Comparison of ENCODE assay signal across 9 cellular contexts in the genomic region with DNA sequence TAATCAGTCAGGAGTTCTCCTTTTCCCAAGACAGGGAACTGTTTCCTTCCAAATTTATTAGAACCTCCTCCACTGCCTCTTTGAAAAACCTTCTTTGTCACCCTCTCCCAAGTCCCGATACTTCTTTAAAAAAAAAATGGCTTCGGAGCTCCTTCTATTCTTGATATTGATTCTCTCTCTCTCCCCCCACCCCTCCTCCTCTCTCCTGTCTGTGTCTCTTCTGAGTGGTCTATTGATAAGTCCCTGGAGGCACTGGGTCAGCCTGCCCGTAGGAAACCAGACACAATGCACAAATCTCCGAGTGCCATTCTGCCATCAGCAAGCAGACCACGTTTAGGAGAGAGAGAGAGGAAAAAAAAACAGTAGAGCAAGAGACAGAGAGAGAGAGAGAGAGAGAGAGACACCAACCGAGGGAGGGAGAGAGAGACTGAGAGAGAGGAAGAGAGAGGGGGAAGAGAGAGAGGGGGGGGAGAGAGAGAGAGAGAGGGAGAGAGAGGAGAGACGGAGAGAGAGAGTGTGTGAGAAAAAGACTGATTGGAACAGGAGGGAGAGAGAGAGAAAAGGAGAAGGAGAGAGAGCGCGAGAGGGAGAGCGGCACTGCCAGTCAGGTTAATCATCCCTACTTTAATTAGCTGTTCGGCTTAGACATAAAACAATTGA.
DNase-seq lines count a peak whose midpoint lies in the region; ATAC-seq, FAIRE-seq and TF ChIP-seq lines count a peak whose summit lies in the region.
"Had no signal": no experiment of that assay in that cellular context is flagged by ENCODE, and none has a peak within 500 bp of the region (broad histone marks: within the 10 kb centered on the region; RNA-seq: fewer than 3 reads in every experiment).

No MANE protein-coding gene starts in this region.

- no peaks in the 10 kb centered on the region for H3K79me2 ChIP-seq in PC-3 (ENCODE audit: low read length)
- H3K79me2 ChIP-seq in HepG2 (ENCODE audit: insufficient read depth, low read length): no peaks in the 10 kb centered on the region

- H3K36me3 ChIP-seq in PC-3 (ENCODE audit: low read depth, low read length): no peaks in the 10 kb centered on the region
- no peaks in the 10 kb centered on the region for H3K36me3 ChIP-seq in cardiac muscle cell
- no peaks in the 10 kb centered on the region for H3K36me3 ChIP-seq in HepG2 (replicated peaks in 1 of 2; ENCODE audit: control insufficient read depth in 1 of 2, insufficient read depth in 2 of 2, low read length in 2 of 2)

- DNase-seq in DMS 273 (lab: John Stamatoyannopoulos, UW; ENCODE audit: unreplicated experiment) (peak; percentile 52), DMS 273 treated with DMSO at 0.1 percent for 48 hours (lab: John Stamatoyannopoulos, UW) (no peak), PC-3 (no peak), cardiac muscle cell (ENCODE audit: low read depth in 1 of 2, low spot score in 1 of 2) (peak; percentile 34 to 61), retinal pigment epithelial cell (ENCODE audit: low read depth) (no peak), HepG2 (ENCODE audit: low spot score) (no peak), GDM1 (lab: John Stamatoyannopoulos, UW) (no peak)
- no peak for DNase-seq in activated naive CD4-positive, alpha-beta T cell treated with anti-CD3 and anti-CD28 coated beads for 36 hours

- CTCF ChIA-PET in PC-3 (lab: Charles Lee): no interaction called here
- CTCF ChIA-PET in HepG2 (lab: Yijun Ruan, JAX; ENCODE audit: low intra/inter-chr PET ratio, low total read pairs): no interaction called here
- CTCF ChIA-PET in activated naive CD4-positive, alpha-beta T cell treated with anti-CD3 and anti-CD28 coated beads for 36 hours (lab: Charles Lee): interaction anchor here (0.6 to 1.0 kb wide), 4 partner anchors 57 to 1234 kb away, joined by 3 to 4 read pairs (median 3); no protein-coding TSS in a partner anchor

- in situ Hi-C loops in HepG2 (cut with HindIII; ENCODE audit: extremely low pct_ligation_motif_present, low pct_unique_long_range_greater_than_20kb): no loop called here

- H3K4me2 ChIP-seq in PC-3 (ENCODE audit: low read length) (no peak overlapping the region), HepG2 (ENCODE audit: low read depth, low read length) (no peak overlapping the region)

- H3K27ac Mint-ChIP-seq in activated naive CD4-positive, alpha-beta T cell treated with anti-CD3 and anti-CD28 coated beads for 36 hours: no peak overlapping the region

- H3K9ac ChIP-seq in PC-3 (ENCODE audit: low read length) (no peak overlapping the region), HepG2 (ENCODE audit: insufficient read depth, low read depth, low read length) (no peak overlapping the region)

- H3K4me3 ChIP-seq in PC-3 (ENCODE audit: low read length) (no peak overlapping the region), cardiac muscle cell (peak overlapping the region; percentile 74), retinal pigment epithelial cell (ENCODE audit: low read length) (peak overlapping the region; percentile 71), HepG2 (replicated peaks in 1 of 3; ENCODE audit: insufficient read depth in 1 of 3, low read depth in 2 of 3, low read length in 3 of 3) (no peak overlapping the region)

- TF ChIP-seq POLR2A in HepG2 (IDR thresholded peaks at IDR 0.05; ENCODE audit: insufficient read depth in 1 of 2, low read depth in 2 of 2, low read length in 2 of 2): no peak

- no peak overlapping the region for H3K4me3 Mint-ChIP-seq in activated naive CD4-positive, alpha-beta T cell treated with anti-CD3 and anti-CD28 coated beads for 36 hours

- H4K20me1 ChIP-seq in PC-3 (ENCODE audit: low read length) (no peaks in the 10 kb centered on the region), HepG2 (ENCODE audit: insufficient read depth, low read length) (no peaks in the 10 kb centered on the region)

- H3K27me3 ChIP-seq in PC-3 (ENCODE audit: low read length) (peaks cover 40% of the 10 kb centered on the region), cardiac muscle cell (no peaks in the 10 kb centered on the region), HepG2 (ENCODE audit: control insufficient read depth in 1 of 2, insufficient read depth in 2 of 2, low read length in 2 of 2) (no peaks in the 10 kb centered on the region)

- H3K27ac ChIP-seq in PC-3 (ENCODE audit: low read length): no peak overlapping the region
- H3K27ac ChIP-seq in cardiac muscle cell: peak overlapping the region; percentile 78
- no peak overlapping the region for H3K27ac ChIP-seq in HepG2 (ENCODE audit: extremely low read length, insufficient read depth, low read length)
- H3K27ac ChIP-seq: 22Rv1 had no signal

- intact Hi-C loops in PC-3 (cut with micrococcal nuclease) (no loop called here), HepG2 (cut with micrococcal nuclease; ENCODE audit: unreplicated experiment) (no loop called here)
- intact Hi-C loops in activated naive CD4-positive, alpha-beta T cell treated with anti-CD3 and anti-CD28 coated beads for 36 hours (cut with micrococcal nuclease): loop anchor here (2.0 kb wide), 1 partner anchor 36 kb away; no protein-coding TSS in a partner anchor

- ATAC-seq in PC-3 (peak; percentile 39), HepG2 (no peak)

- no peaks in the 10 kb centered on the region for H3F3A ChIP-seq in PC-3 (ENCODE audit: low read length, unreplicated experiment)

- no peak for FAIRE-seq in HepG2 (lab: Jason Lieb, UNC)

- no peak for TF ChIP-seq CTCF in PC-3 (conservative IDR thresholded peaks at IDR 0.05; ENCODE audit: low read depth, low read length)
- no peak for TF ChIP-seq CTCF in cardiac muscle cell (IDR thresholded peaks at IDR 0.05; ENCODE audit: low read depth, low read length)
- no peak for TF ChIP-seq CTCF in retinal pigment epithelial cell (conservative IDR thresholded peaks at IDR 0.05; ENCODE audit: low read depth, low read length)
- TF ChIP-seq CTCF in HepG2 (CRISPR knock-in tag; IDR thresholded peaks at IDR 0.05): no peak

- POLR2A ChIA-PET in PC-3 (lab: Charles Lee; ENCODE audit: unreplicated experiment) (interaction anchor here (0.6 kb wide), 1 partner anchor 149 kb away, joined by 4 read pairs; no protein-coding TSS in a partner anchor), HepG2 (lab: Yijun Ruan, JAX) (no interaction called here)

- TF ChIP-seq EP300 in HepG2 (IDR thresholded peaks at IDR 0.05; ENCODE audit: low read depth in 2 of 2, low read length in 2 of 2) (no peak), HepG2 (CRISPR knock-in tag; IDR thresholded peaks at IDR 0.05; ENCODE audit: borderline replicate concordance) (no peak)

- H3K9me3 ChIP-seq in PC-3 (ENCODE audit: low read length): no peaks in the 10 kb centered on the region
- H3K9me3 ChIP-seq in cardiac muscle cell (ENCODE audit: low read depth): no peaks in the 10 kb centered on the region
- H3K9me3 ChIP-seq in HepG2 (ENCODE audit: low read length): no peaks in the 10 kb centered on the region

- H3K9me2 ChIP-seq in PC-3 (replicated peaks; ENCODE audit: low read length): no peaks in the 10 kb centered on the region

- H2AFZ ChIP-seq in PC-3 (ENCODE audit: low read length): no peak overlapping the region
- H2AFZ ChIP-seq in HepG2 (ENCODE audit: low read length): no peak overlapping the region

- H3K4me1 ChIP-seq in PC-3 (ENCODE audit: insufficient read depth, low read length): no peaks in the 10 kb centered on the region
- peaks cover 40% of the 10 kb centered on the region for H3K4me1 ChIP-seq in cardiac muscle cell (ENCODE audit: low read depth)
- no peaks in the 10 kb centered on the region for H3K4me1 ChIP-seq in HepG2 (ENCODE audit: insufficient read depth, low read length)

- TF ChIP-seq RAD21 in HepG2 (CRISPR knock-in tag; IDR thresholded peaks at IDR 0.05): no peak

- BruUV-seq in PC-3 (replicated peaks; lab: Mats Ljungman, UMichigan) (no TSS peak), HepG2 (replicated peaks; lab: Mats Ljungman, UMichigan) (no TSS peak)

- H3K36me3 Mint-ChIP-seq in activated naive CD4-positive, alpha-beta T cell treated with anti-CD3 and anti-CD28 coated beads for 36 hours (ENCODE audit: low read depth): no peaks in the 10 kb centered on the region

- no peaks in the 10 kb centered on the region for H3K9me3 Mint-ChIP-seq in activated naive CD4-positive, alpha-beta T cell treated with anti-CD3 and anti-CD28 coated beads for 36 hours

- H3K4me1 Mint-ChIP-seq in activated naive CD4-positive, alpha-beta T cell treated with anti-CD3 and anti-CD28 coated beads for 36 hours (ENCODE audit: low read depth): peaks cover 6% of the 10 kb centered on the region

- WGBS in HepG2 (ENCODE audit: low lambda C conversion rate): 91% methylated on average over 11 of the region's 11 CpGs

- no peaks in the 10 kb centered on the region for H3K27me3 Mint-ChIP-seq in activated naive CD4-positive, alpha-beta T cell treated with anti-CD3 and anti-CD28 coated beads for 36 hours (ENCODE audit: low read depth)

TF ChIP-seq in HepG2, 621 proteins besides CTCF, POLR2A, EP300 and RAD21:
- TF ChIP-seq, protein P1, sequence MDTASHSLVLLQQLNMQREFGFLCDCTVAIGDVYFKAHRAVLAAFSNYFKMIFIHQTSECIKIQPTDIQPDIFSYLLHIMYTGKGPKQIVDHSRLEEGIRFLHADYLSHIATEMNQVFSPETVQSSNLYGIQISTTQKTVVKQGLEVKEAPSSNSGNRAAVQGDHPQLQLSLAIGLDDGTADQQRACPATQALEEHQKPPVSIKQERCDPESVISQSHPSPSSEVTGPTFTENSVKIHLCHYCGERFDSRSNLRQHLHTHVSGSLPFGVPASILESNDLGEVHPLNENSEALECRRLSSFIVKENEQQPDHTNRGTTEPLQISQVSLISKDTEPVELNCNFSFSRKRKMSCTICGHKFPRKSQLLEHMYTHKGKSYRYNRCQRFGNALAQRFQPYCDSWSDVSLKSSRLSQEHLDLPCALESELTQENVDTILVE (CRISPR knock-in tag; IDR thresholded peaks at IDR 0.05): no peak
- no peak for TF ChIP-seq ZNF34 (CRISPR knock-in tag; IDR thresholded peaks at IDR 0.05; ENCODE audit: borderline replicate concordance)
- no peak for TF ChIP-seq MTF1 (CRISPR knock-in tag; IDR thresholded peaks at IDR 0.05)
TF ChIP-seq in HepG2: peak in this region for 0.

Comparison
In these comparisons a context has a peak if more than half of its experiments do, and no peak if none do; other contexts are left out.
1. DNase-seq: peak in DMS 273 (single experiment) and cardiac muscle cell (2 of 2); none in DMS 273 treated with DMSO at 0.1 percent for 48 hours (single experiment), PC-3 (single experiment), retinal pigment epithelial cell (single experiment), HepG2 (single experiment), activated naive CD4-positive, alpha-beta T cell treated with anti-CD3 and anti-CD28 coated beads for 36 hours (single experiment) and GDM1 (single experiment).
2. H3K4me3 ChIP-seq: peak in cardiac muscle cell (single experiment) and retinal pigment epithelial cell (single experiment); none in PC-3 (single experiment) and HepG2 (0 of 3).